In the genomic region with DNA sequence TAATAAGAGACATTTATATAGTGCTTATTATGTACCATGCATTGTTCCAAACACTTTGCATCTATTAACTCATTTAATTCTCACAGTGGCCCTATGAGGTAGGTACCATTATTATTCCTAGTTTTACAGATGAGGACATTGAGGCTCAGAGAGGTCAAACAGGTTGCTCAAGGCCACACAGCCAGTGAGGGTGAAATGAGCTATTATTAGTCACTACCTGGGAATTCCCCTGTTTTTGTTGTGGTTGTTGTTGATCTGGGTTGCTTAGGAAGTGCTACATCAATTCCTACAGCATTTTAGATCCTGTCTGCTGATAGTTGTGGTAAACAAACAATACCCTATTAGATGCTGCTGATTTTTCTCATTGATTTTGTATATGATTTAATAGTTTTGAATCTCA, we compare ENCODE assay signal across 1 cellular context.
TF ChIP-seq lines count a peak whose summit lies in the region.

No MANE protein-coding gene starts in this region.

TF ChIP-seq in endothelial cell of umbilical vein, 7 proteins besides CTCF, POLR2A, EP300 and RAD21 (continued from another document):
- TF ChIP-seq MYC (IDR thresholded peaks at IDR 0.05; ENCODE audit: low read depth, low read length) (no peak), JUN (IDR thresholded peaks at IDR 0.05; ENCODE audit: borderline replicate concordance, insufficient read depth, insufficient read length, low read depth) (no peak), POLR2AphosphoS5 (IDR thresholded peaks at IDR 0.05; ENCODE audit: insufficient read depth, low read depth, low read length) (no peak), GATA2 (IDR thresholded peaks at IDR 0.05; ENCODE audit: insufficient read depth, insufficient read length, low read depth, low read length) (no peak), FOS (IDR thresholded peaks at IDR 0.05; ENCODE audit: borderline replicate concordance, insufficient read depth, low read length) (no peak)
- TF ChIP-seq, protein P1, sequence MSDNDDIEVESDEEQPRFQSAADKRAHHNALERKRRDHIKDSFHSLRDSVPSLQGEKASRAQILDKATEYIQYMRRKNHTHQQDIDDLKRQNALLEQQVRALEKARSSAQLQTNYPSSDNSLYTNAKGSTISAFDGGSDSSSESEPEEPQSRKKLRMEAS (IDR thresholded peaks at IDR 0.05; ENCODE audit: insufficient read depth, insufficient read length), result no peak
